26 cellular contexts compared by ENCODE assay signal in the genomic region with DNA sequence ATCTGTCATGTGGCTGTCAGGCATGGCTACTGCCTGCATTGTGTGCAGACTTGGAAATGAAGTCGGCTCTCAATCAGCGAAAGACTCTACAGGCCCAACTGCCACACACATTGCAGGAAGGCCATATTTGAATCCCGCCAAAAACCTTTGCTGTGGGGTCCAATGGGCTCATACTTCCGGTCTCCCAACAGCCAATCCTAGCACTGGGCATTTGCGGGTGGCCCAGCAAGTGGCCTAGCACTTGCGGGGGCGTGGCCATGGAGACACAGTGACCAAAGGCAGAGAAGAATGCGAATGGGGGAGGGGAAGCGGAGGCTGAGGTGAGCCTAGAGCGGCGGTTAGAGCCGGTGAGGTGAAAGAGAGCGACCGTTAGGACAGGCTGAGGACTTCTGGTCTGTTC. TPM values are rescaled to one million over a fixed set of nuclear protein-coding genes. Genes with fewer than 3 reads are reported as not detected.
DNase-seq lines count a peak whose midpoint lies in the region; ATAC-seq, FAIRE-seq and TF ChIP-seq lines count a peak whose summit lies in the region.
"Had no signal": no experiment of that assay in that cellular context is flagged by ENCODE, and none has a peak within 500 bp of the region (broad histone marks: within the 10 kb centered on the region; RNA-seq: fewer than 3 reads in every experiment).

A gene with protein sequence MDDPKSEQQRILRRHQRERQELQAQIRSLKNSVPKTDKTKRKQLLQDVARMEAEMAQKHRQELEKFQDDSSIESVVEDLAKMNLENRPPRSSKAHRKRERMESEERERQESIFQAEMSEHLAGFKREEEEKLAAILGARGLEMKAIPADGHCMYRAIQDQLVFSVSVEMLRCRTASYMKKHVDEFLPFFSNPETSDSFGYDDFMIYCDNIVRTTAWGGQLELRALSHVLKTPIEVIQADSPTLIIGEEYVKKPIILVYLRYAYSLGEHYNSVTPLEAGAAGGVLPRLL (plus strand): TSS at position 382 of the 400 bp plus-strand sequence. CDS start 68 bp downstream, outside the sequence.

- H3K36me3 ChIP-seq in right atrium auricular region, result no peaks in the 10 kb centered on the region
- no peaks in the 10 kb centered on the region for H3K36me3 ChIP-seq in left ventricle myocardium inferior
- no peaks in the 10 kb centered on the region for H3K36me3 ChIP-seq in K562 (ENCODE audit: control insufficient read depth, insufficient read depth, low read length)
- no peaks in the 10 kb centered on the region for H3K36me3 ChIP-seq in brain microvascular endothelial cell (replicated peaks)
- H3K36me3 ChIP-seq: BE2C; BLaER1 treated with 17β-estradiol and CSF1 and Interleukin-3, amounts not matched to agents 10 nM and 100 nM had no signal

- TF ChIP-seq RAD21 in K562 (CRISPR knock-in tag; conservative IDR thresholded peaks at IDR 0.05 in 1 of 2, IDR thresholded peaks at IDR 0.05 in 1 of 2), result no peak

- H3K36me3 Mint-ChIP-seq in osteocyte (ENCODE audit: unreplicated experiment), result no peaks in the 10 kb centered on the region
- H3K36me3 Mint-ChIP-seq: CD14-positive monocyte; CD8-positive, alpha-beta memory T cell had no signal

- H3K4me3 Mint-ChIP-seq in osteocyte (ENCODE audit: unreplicated experiment), result no peak within 1 kb of the TSS
- H3K4me3 Mint-ChIP-seq: CD14-positive monocyte; CD4-positive, alpha-beta T cell; CD8-positive, alpha-beta memory T cell; H9 had no signal

- H3K9me3 ChIP-seq in right atrium auricular region, result no peaks in the 10 kb centered on the region
- no peaks in the 10 kb centered on the region for H3K9me3 ChIP-seq in left ventricle myocardium inferior (replicated peaks)
- no peaks in the 10 kb centered on the region for H3K9me3 ChIP-seq in K562 (replicated peaks; ENCODE audit: control insufficient read depth, insufficient read depth, low read depth, low read length)
- H3K9me3 ChIP-seq: A549, BE2C had no signal

- H3K4me1 Mint-ChIP-seq in osteocyte (ENCODE audit: unreplicated experiment), result no peaks in the 10 kb centered on the region
- H3K4me1 Mint-ChIP-seq: CD14-positive monocyte; CD8-positive, alpha-beta memory T cell had no signal

- peaks cover 3% of the 10 kb centered on the region for H3K9me3 Mint-ChIP-seq in osteocyte (ENCODE audit: unreplicated experiment)
- H3K9me3 Mint-ChIP-seq: CD4-positive, alpha-beta T cell had no signal

- H3K27me3 Mint-ChIP-seq in osteocyte (ENCODE audit: unreplicated experiment), result no peaks in the 10 kb centered on the region

- 40% methylated on average over 8 of the region's 14 CpGs for WGBS in K562 (ENCODE audit: insufficient coverage, low coverage, missing lambda C conversion rate)

- H3K27ac ChIP-seq in right atrium auricular region, result no peak within 1 kb of the TSS
- H3K27ac ChIP-seq in left ventricle myocardium inferior (replicated peaks), result no peak within 1 kb of the TSS
- no peak within 1 kb of the TSS for H3K27ac ChIP-seq in K562 (ENCODE audit: extremely low read depth, low read depth, low read length)
- H3K27ac ChIP-seq in brain microvascular endothelial cell, result no peak within 1 kb of the TSS
- H3K27ac ChIP-seq: 22Rv1; A549; BLaER1 treated with 17β-estradiol and CSF1 and Interleukin-3, amounts not matched to agents 10 nM and 100 nM had no signal

- no TSS peak for BruUV-seq in K562 (replicated peaks; lab: Mats Ljungman, UMichigan)

- POLR2A ChIA-PET in K562 (lab: Yijun Ruan, JAX), result no interaction called here

- peak; percentile 11 for DNase-seq in right atrium auricular region (ENCODE audit: low spot score)
- no peak for DNase-seq in left ventricle myocardium inferior
- no peak for DNase-seq in K562 (ENCODE audit: extremely low read depth in 1 of 4, low spot score in 3 of 4)
- peak; percentile 81 for DNase-seq in osteocyte (ENCODE audit: extremely low spot score, unreplicated experiment)
- no peak for DNase-seq in activated naive CD4-positive, alpha-beta T cell treated with anti-CD3 and anti-CD28 coated beads, Interleukin-2, amount 50 U/mL, for 16 hours
- DNase-seq in HPDE6-E6E7 (ENCODE audit: extremely low spot score), result no peak
- no peak for DNase-seq in brain microvascular endothelial cell
- DNase-seq: ACHN; AML-193; BE2C; CD4-positive, alpha-beta T cell; CD8-positive, alpha-beta memory T cell; DMS 273 treated with DMSO at 0.1 percent for 48 hours; DMS79; EL; GF-D8; H9 had no signal

- FAIRE-seq in K562 (lab: Jason Lieb, UNC), result no peak
- FAIRE-seq: A549, D721Med, GM18507 had no signal

- H3K4me3 ChIP-seq in right atrium auricular region, result no peak within 1 kb of the TSS
- no peak within 1 kb of the TSS for H3K4me3 ChIP-seq in left ventricle myocardium inferior
- H3K4me3 ChIP-seq in K562, result no peak within 1 kb of the TSS
- no peak within 1 kb of the TSS for H3K4me3 ChIP-seq in brain microvascular endothelial cell (ENCODE audit: low read depth, low read length)
- H3K4me3 ChIP-seq: A549; BLaER1 treated with 17β-estradiol and CSF1 and Interleukin-3, amounts not matched to agents 10 nM and 100 nM had no signal

- no peak for TF ChIP-seq CTCF in right atrium auricular region (IDR thresholded peaks at IDR 0.05)
- no peak for TF ChIP-seq CTCF in left ventricle myocardium inferior (IDR thresholded peaks at IDR 0.05; ENCODE audit: borderline replicate concordance)
- TF ChIP-seq CTCF in K562 (IDR thresholded peaks at IDR 0.05 in 2 of 3, conservative IDR thresholded peaks at IDR 0.05 in 1 of 3; ENCODE audit: insufficient read depth in 2 of 3, low read depth in 1 of 3, low read length in 3 of 3), result no peak
- no peak for TF ChIP-seq CTCF in osteocyte (IDR thresholded peaks at IDR 0.05)
- TF ChIP-seq CTCF in brain microvascular endothelial cell (IDR thresholded peaks at IDR 0.05; ENCODE audit: low read depth, low read length, missing control alignments), result no peak

- H3K9ac ChIP-seq in K562 (ENCODE audit: insufficient read depth in 1 of 2, low read depth in 2 of 2, low read length in 2 of 2), result no peak within 1 kb of the TSS
- H3K9ac ChIP-seq: BLaER1 treated with 17β-estradiol and CSF1 and Interleukin-3, amounts not matched to agents 10 nM and 100 nM had no signal

- H3K4me1 ChIP-seq in right atrium auricular region, result no peaks in the 10 kb centered on the region
- H3K4me1 ChIP-seq in left ventricle myocardium inferior, result no peaks in the 10 kb centered on the region
- H3K4me1 ChIP-seq in K562 (replicated peaks in 1 of 2; ENCODE audit: control insufficient read depth in 2 of 2, insufficient read depth in 2 of 2, low read length in 2 of 2), result no peaks in the 10 kb centered on the region
- H3K4me1 ChIP-seq: A549; BE2C; BLaER1 treated with 17β-estradiol and CSF1 and Interleukin-3, amounts not matched to agents 10 nM and 100 nM had no signal

- ATAC-seq in K562, result peak; percentile 21; the same call in 2 of the 3 replicates
- ATAC-seq: A549, HCT116 had no signal

- no peak for TF ChIP-seq POLR2A in K562 (conservative IDR thresholded peaks at IDR 0.05)

- no peak within 1 kb of the TSS for H2AFZ ChIP-seq in K562 (ENCODE audit: low read depth, low read length)

- TF ChIP-seq EP300 in K562 (IDR thresholded peaks at IDR 0.05; ENCODE audit: low read length), result no peak

- H3K79me2 ChIP-seq in K562 (ENCODE audit: control insufficient read depth, insufficient read depth, low read length), result no peaks in the 10 kb centered on the region

- no peak within 1 kb of the TSS for H3K4me2 ChIP-seq in K562 (ENCODE audit: insufficient read depth, low read length)
- H3K4me2 ChIP-seq: A549; BLaER1 treated with 17β-estradiol and CSF1 and Interleukin-3, amounts not matched to agents 10 nM and 100 nM had no signal

- CTCF ChIA-PET in K562 (lab: Yijun Ruan, JAX; ENCODE audit: low intra/inter-chr PET ratio), result no interaction called here

- in situ Hi-C loops in K562 (cut with MboI), result no loop called here
- in situ Hi-C loops in brain microvascular endothelial cell (cut with HindIII; ENCODE audit: low pct_ligation_motif_present, low sequenced_read_pairs), result no loop called here

- no peaks in the 10 kb centered on the region for H3K9me1 ChIP-seq in K562 (ENCODE audit: control insufficient read depth, insufficient read depth, low read length)

- H3K27ac Mint-ChIP-seq in osteocyte (ENCODE audit: unreplicated experiment), result no peak within 1 kb of the TSS
- H3K27ac Mint-ChIP-seq: CD14-positive monocyte; CD4-positive, alpha-beta T cell; CD8-positive, alpha-beta memory T cell; H9 had no signal

- intact Hi-C loops in left ventricle myocardium inferior (cut with micrococcal nuclease), result no loop called here
- intact Hi-C loops in K562 (cut with micrococcal nuclease), result no loop called here

- H4K20me1 ChIP-seq in K562 (replicated peaks; ENCODE audit: control insufficient read depth, insufficient read depth, low read length), result no peaks in the 10 kb centered on the region

- no peaks in the 10 kb centered on the region for H3K27me3 ChIP-seq in right atrium auricular region
- no peaks in the 10 kb centered on the region for H3K27me3 ChIP-seq in left ventricle myocardium inferior (ENCODE audit: low read depth)
- H3K27me3 ChIP-seq in K562 (ENCODE audit: control insufficient read depth in 2 of 2, insufficient read depth in 2 of 2, low read length in 2 of 2), result peaks cover 0 to 14% of the 10 kb centered on the region in 2 experiments; a peak in 2 of 5 replicates
- H3K27me3 ChIP-seq in brain microvascular endothelial cell (replicated peaks), result no peaks in the 10 kb centered on the region
- H3K27me3 ChIP-seq: BE2C had no signal

TF ChIP-seq in K562, 482 proteins besides CTCF, POLR2A, EP300 and RAD21 (continues in another document):
- no peak for TF ChIP-seq ZNF76 (CRISPR knock-in tag; IDR thresholded peaks at IDR 0.05; ENCODE audit: borderline replicate concordance)
- 0 out of 2 replicates have a peak, but pooled peaks have one; percentile 13 for TF ChIP-seq L3MBTL2 (IDR thresholded peaks at IDR 0.05)
- TF ChIP-seq NFYB (IDR thresholded peaks at IDR 0.05; ENCODE audit: extremely low read depth, insufficient read length), result peak; percentile 34

RNA-seq across cellular contexts. Expression of the gene that starts here (rescaled TPM):
- total RNA-seq in right atrium auricular region, result not detected
- total RNA-seq in left ventricle myocardium inferior, result not detected
- not detected in 2 replicates for total RNA-seq in K562 (2011; cell fraction: chromatin; rRNA removed; ENCODE audit: low replicate concordance)
- total RNA-seq in K562 (2011; cell fraction: nucleolus; rRNA removed), result not detected in 2 replicates
- not detected in 2 replicates for total RNA-seq in K562 (2011; cell fraction: nucleoplasm; rRNA removed)
- total RNA-seq in K562 (2014; rRNA removed), result 0.12 TPM in 1 of 2 replicates, not detected in the other
- total RNA-seq in K562 (2014; rRNA removed; fragmentation: Illumina TruSeq; extraction: Trizol), result not detected in 2 replicates
- not detected in 2 replicates for total RNA-seq in K562 (2015; rRNA removed; fragmentation: Illumina TruSeq; extraction: Trizol)
- total RNA-seq in K562 (2021), result not detected in 2 replicates
- not detected in 2 replicates for polyA plus RNA-seq in K562 (2011; rRNA removed)
- polyA plus RNA-seq in K562 (2011; cell fraction: cytosol; rRNA removed), result not detected in 2 replicates
- polyA plus RNA-seq in K562 (2011; cell fraction: nucleus; rRNA removed), result not detected in 2 replicates
- polyA plus RNA-seq in K562 (2012), result 0.08 and 0.37 TPM in 2 replicates
- polyA plus RNA-seq in K562 (2014; fragmentation: Illumina TruSeq; extraction: Trizol), result not detected in 2 replicates
- polyA plus RNA-seq in K562 (2014; fragmentation: Nextera tagmentation; extraction: Ambion mirVana), result not detected
- not detected in 2 replicates for polyA plus RNA-seq in K562 (2014; rRNA removed)
- polyA minus RNA-seq in K562 (2011; rRNA and poly(A)+ RNA removed), result not detected in 2 replicates
- polyA minus RNA-seq in K562 (2011; cell fraction: cytosol; rRNA and poly(A)+ RNA removed), result not detected in 2 replicates
- polyA minus RNA-seq in K562 (2011; cell fraction: nucleus; rRNA and poly(A)+ RNA removed), result not detected in 2 replicates
- not detected in 2 replicates for total RNA-seq in osteocyte
- total RNA-seq: CD4-positive, alpha-beta T cell; CD8-positive, alpha-beta memory T cell; G401; H4; H9 had no signal
- polyA plus RNA-seq: A549; CD14-positive monocyte; CD8-positive, alpha-beta memory T cell had no signal

Comparison
In these comparisons a context has a peak if more than half of its experiments do, and no peak if none do; other contexts are left out.
1. Peak in DNase-seq in right atrium auricular region; RNA of the gene not detected or under 1 TPM.
2. Peak in ATAC-seq in K562; RNA of the gene not detected or under 1 TPM.
3. Peak in DNase-seq in osteocyte; RNA of the gene not detected or under 1 TPM.